1 cellular context compared by ENCODE assay signal in genomic region chr4:184647391-184648101, GRCh38.
A peak's percentile ranks its signal among the peaks of the same experiment; 100 is the strongest.
TF ChIP-seq lines count a peak whose summit lies in the region.

No MANE protein-coding gene starts in this region.

TF ChIP-seq in HepG2, 621 proteins besides CTCF, POLR2A, EP300 and RAD21:
- TF ChIP-seq NFKB2 (CRISPR knock-in tag; IDR thresholded peaks at IDR 0.05; ENCODE audit: borderline replicate concordance): no peak
- TF ChIP-seq ZNF543 (CRISPR knock-in tag; IDR thresholded peaks at IDR 0.05): 0 out of 2 replicates have a peak, but pooled peaks have one; percentile 3
